Comparison of ENCODE assay signal across 8 cellular contexts in the genomic region with DNA sequence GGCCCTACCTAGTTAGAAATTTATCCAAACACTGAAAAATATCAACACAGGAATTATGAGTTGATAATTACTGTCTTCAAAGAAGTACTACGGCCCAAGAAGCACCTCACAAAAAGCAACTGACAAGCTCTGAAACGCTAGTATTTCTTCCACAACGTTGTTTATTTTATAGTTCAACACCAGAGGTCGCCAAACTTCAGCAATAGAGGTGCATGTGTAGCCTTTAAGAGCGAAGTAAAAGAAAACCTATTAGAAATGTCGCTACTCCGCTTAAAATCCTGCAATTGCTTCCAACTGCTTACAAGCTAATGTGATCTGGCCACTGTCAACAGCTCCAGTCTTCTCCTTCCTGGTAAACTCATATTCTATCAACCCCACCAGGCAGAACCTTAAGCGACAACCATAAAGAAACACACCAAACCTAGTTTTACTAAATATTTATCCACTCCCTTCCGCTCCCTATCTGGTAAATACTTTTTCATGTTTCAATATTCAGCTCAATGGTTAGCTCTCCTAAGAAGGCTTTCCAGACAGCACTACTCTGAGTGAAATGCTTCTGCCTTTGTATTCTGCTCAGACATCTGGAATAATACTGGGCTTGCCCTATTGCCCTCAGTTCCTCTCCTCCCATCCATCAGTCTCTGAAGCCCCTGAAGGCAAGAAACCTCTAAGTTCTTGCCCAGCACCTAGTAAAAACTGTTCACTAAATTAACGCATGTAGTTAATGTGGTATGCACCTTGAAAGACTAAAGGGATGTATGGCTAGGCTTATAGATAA.
DNase-seq lines count a peak whose midpoint lies in the region; ATAC-seq, FAIRE-seq and TF ChIP-seq lines count a peak whose summit lies in the region.

No MANE protein-coding gene starts in this region.

- intact Hi-C loops in PC-3 (cut with micrococcal nuclease): loop anchor here (1.0 to 5.0 kb wide), 5 partner anchors 135 to 306 kb away; a partner anchor contains a TSS

- H3K9me3 ChIP-seq in PC-3 (ENCODE audit: low read length) (peaks cover 13% of the 10 kb centered on the region), skeletal muscle satellite cell (replicated peaks; ENCODE audit: low read length) (no peaks in the 10 kb centered on the region)

- H3K4me3 ChIP-seq in PC-3 (ENCODE audit: low read length) (no peak overlapping the region), astrocyte of the cerebellum (ENCODE audit: low read depth, low read length) (no peak overlapping the region), skeletal muscle satellite cell (ENCODE audit: low read length) (no peak overlapping the region)

- H3K4me2 ChIP-seq in PC-3 (ENCODE audit: low read length) (no peak overlapping the region), skeletal muscle satellite cell (ENCODE audit: low read length) (peak overlapping the region; percentile 58)

- H3K27ac ChIP-seq in PC-3 (ENCODE audit: low read length): no peak overlapping the region

- BruUV-seq in PC-3 (replicated peaks; lab: Mats Ljungman, UMichigan): no TSS peak

- FAIRE-seq in A204.1 (lab: Jason Lieb, UNC): peak; percentile 53

- no peaks in the 10 kb centered on the region for H3K79me2 ChIP-seq in PC-3 (ENCODE audit: low read length)

- H3K4me1 ChIP-seq in PC-3 (ENCODE audit: insufficient read depth, low read length) (no peaks in the 10 kb centered on the region), skeletal muscle satellite cell (ENCODE audit: control insufficient read depth, insufficient read depth, low read length) (no peaks in the 10 kb centered on the region)

- in situ Hi-C loops in astrocyte of the cerebellum (cut with HindIII; ENCODE audit: low sequenced_read_pairs): no loop called here

- H3K36me3 ChIP-seq in PC-3 (ENCODE audit: low read depth, low read length) (peaks cover 24% of the 10 kb centered on the region), skeletal muscle satellite cell (ENCODE audit: insufficient read depth, low read length) (peaks cover 18% of the 10 kb centered on the region)

- H3K9me2 ChIP-seq in PC-3 (replicated peaks; ENCODE audit: low read length): no peaks in the 10 kb centered on the region

- DNase-seq in GM10248 (ENCODE audit: extremely low spot score) (peak; percentile 19), HuH-7.5 (ENCODE audit: low spot score) (peak; percentile 4), PC-3 (peak; percentile 83), astrocyte of the cerebellum (ENCODE audit: low read depth) (peak; percentile 76), hippocampal formation (lab: John Stamatoyannopoulos, UW) (peak; percentile 32 to 70), T1000 (lab: John Stamatoyannopoulos, UW) (no peak)

- H4K20me1 ChIP-seq in PC-3 (ENCODE audit: low read length): no peaks in the 10 kb centered on the region

- H2AFZ ChIP-seq in PC-3 (ENCODE audit: low read length): no peak overlapping the region

- ATAC-seq in PC-3: peak; percentile 84

- H3K9ac ChIP-seq in PC-3 (ENCODE audit: low read length) (no peak overlapping the region), skeletal muscle satellite cell (ENCODE audit: low read depth, low read length) (peak overlapping the region; percentile 14)

- TF ChIP-seq CTCF in GM10248 (IDR thresholded peaks at IDR 0.05; ENCODE audit: control extremely low read depth, extremely low read depth, low read depth, missing control alignments): peak; percentile 60
- TF ChIP-seq CTCF in PC-3 (conservative IDR thresholded peaks at IDR 0.05; ENCODE audit: low read depth, low read length): peak; percentile 95
- peak; percentile 70 for TF ChIP-seq CTCF in astrocyte of the cerebellum (IDR thresholded peaks at IDR 0.05; ENCODE audit: low read depth, low read length, missing control alignments)

- H3K27me3 ChIP-seq in PC-3 (ENCODE audit: low read length): no peaks in the 10 kb centered on the region
- no peaks in the 10 kb centered on the region for H3K27me3 ChIP-seq in skeletal muscle satellite cell (ENCODE audit: control insufficient read depth, insufficient read depth, low read length)

- POLR2A ChIA-PET in GM10248 (lab: Yijun Ruan, JAX): no interaction called here
- POLR2A ChIA-PET in PC-3 (lab: Charles Lee; ENCODE audit: unreplicated experiment): no interaction called here

- CTCF ChIA-PET in GM10248 (lab: Yijun Ruan, JAX) (interaction anchor here (0.7 to 3.3 kb wide), 33 partner anchors 9 to 524 kb away, joined by 3 to 22 read pairs (median 4); no protein-coding TSS in a partner anchor), PC-3 (lab: Charles Lee) (interaction anchor here (0.6 to 1.0 kb wide), 4 partner anchors 134 to 457 kb away, joined by 3 to 4 read pairs (median 3); a partner anchor contains a TSS)

- H3F3A ChIP-seq in PC-3 (ENCODE audit: low read length, unreplicated experiment): no peaks in the 10 kb centered on the region
